10 cellular contexts compared by ENCODE assay signal in genomic region chr2:156192468-156192867, GRCh38.
A peak's percentile ranks its signal among the peaks of the same experiment; 100 is the strongest.
DNase-seq lines count a peak whose midpoint lies in the region; ATAC-seq, FAIRE-seq and TF ChIP-seq lines count a peak whose summit lies in the region.
"Had no signal": no experiment of that assay in that cellular context is flagged by ENCODE, and none has a peak within 500 bp of the region (broad histone marks: within the 10 kb centered on the region; RNA-seq: fewer than 3 reads in every experiment).

No MANE protein-coding gene starts in this region.

- no peak overlapping the region for H3K9ac ChIP-seq in keratinocyte (ENCODE audit: control insufficient read depth, extremely low read depth, insufficient read depth, low read length)

- ATAC-seq in GM21576 (IDR thresholded peaks at IDR 0.05; ENCODE audit: unreplicated experiment) (peak; percentile 69), GM21717 (IDR thresholded peaks at IDR 0.05; ENCODE audit: unreplicated experiment) (no peak)

- H3K36me3 ChIP-seq in PC-9 (ENCODE audit: low read depth) (no peaks in the 10 kb centered on the region), keratinocyte (ENCODE audit: control insufficient read depth in 2 of 2, extremely low read depth in 1 of 2, insufficient read depth in 2 of 2, low read length in 2 of 2) (no peaks in the 10 kb centered on the region)

- H3K4me3 ChIP-seq in PC-9 = no peak overlapping the region
- no peak overlapping the region for H3K4me3 ChIP-seq in keratinocyte (ENCODE audit: control insufficient read depth in 2 of 3, extremely low read depth in 1 of 3, insufficient read depth in 2 of 3, low read depth in 1 of 3, low read length in 3 of 3)

- H2AFZ ChIP-seq in PC-9 (no peak overlapping the region), keratinocyte (ENCODE audit: control insufficient read depth, low read length) (no peak overlapping the region)

- no peaks in the 10 kb centered on the region for H3K9me1 ChIP-seq in keratinocyte (ENCODE audit: control insufficient read depth, extremely low read depth, insufficient read depth, low read length)

- POLR2A ChIA-PET in PC-9 (lab: Charles Lee; ENCODE audit: unreplicated experiment) = no interaction called here

- H3K9me3 ChIP-seq in PC-9 (ENCODE audit: insufficient read depth, low read depth) = no peaks in the 10 kb centered on the region
- H3K9me3 ChIP-seq in keratinocyte (ENCODE audit: control insufficient read depth, low read depth, low read length) = no peaks in the 10 kb centered on the region

- no peaks in the 10 kb centered on the region for H3F3A ChIP-seq in PC-9 (ENCODE audit: insufficient read depth, low read depth)

- H4K20me1 ChIP-seq in PC-9 (ENCODE audit: insufficient read depth) (no peaks in the 10 kb centered on the region), keratinocyte (ENCODE audit: control insufficient read depth, extremely low read depth, insufficient read depth, low read length) (no peaks in the 10 kb centered on the region)

- DNase-seq in PC-9 (no peak), keratinocyte (ENCODE audit: low read depth, low spot score) (no peak), NCI-H226 (no peak), NK-92 (lab: John Stamatoyannopoulos, UW; ENCODE audit: unreplicated experiment) (no peak), C1 segment of cervical spinal cord (lab: John Stamatoyannopoulos, UW) (no peak)
- DNase-seq: NCI-H510A treated with DMSO at 0.1 percent for 48 hours, substantia nigra had no signal

- H3K27me3 ChIP-seq in PC-9 (ENCODE audit: insufficient read depth, low read depth) (no peaks in the 10 kb centered on the region), keratinocyte (ENCODE audit: control insufficient read depth, extremely low read depth, insufficient read depth, low read length) (no peaks in the 10 kb centered on the region)

- H3K4me2 ChIP-seq in PC-9 = no peak overlapping the region
- no peak overlapping the region for H3K4me2 ChIP-seq in keratinocyte (ENCODE audit: control insufficient read depth, extremely low read depth, insufficient read depth, low read depth, low read length)

- CTCF ChIA-PET in PC-9 (lab: Charles Lee) = no interaction called here

- BruUV-seq in PC-9 (replicated peaks; lab: Mats Ljungman, UMichigan) = no TSS peak

- H3K4me1 ChIP-seq in PC-9 (replicated peaks; ENCODE audit: insufficient read depth) = no peaks in the 10 kb centered on the region
- H3K4me1 ChIP-seq in keratinocyte (ENCODE audit: control insufficient read depth, extremely low read depth, insufficient read depth, low read length) = no peaks in the 10 kb centered on the region

- FAIRE-seq in keratinocyte (lab: Jason Lieb, UNC) = no peak

- H3K79me2 ChIP-seq in PC-9 (ENCODE audit: low read depth) (no peaks in the 10 kb centered on the region), keratinocyte (ENCODE audit: control insufficient read depth, insufficient read depth, low read length) (no peaks in the 10 kb centered on the region)

- H3K9me2 ChIP-seq in PC-9 (ENCODE audit: insufficient read depth) = no peaks in the 10 kb centered on the region

- H3K27ac ChIP-seq in PC-9 (no peak overlapping the region), keratinocyte (ENCODE audit: control insufficient read depth, insufficient read depth, low read length) (no peak overlapping the region)

- intact Hi-C loops in PC-9 (cut with micrococcal nuclease; ENCODE audit: unreplicated experiment) = no loop called here

- dilution Hi-C loops in keratinocyte (cut with MboI; ENCODE audit: extremely low pct_ligation_motif_present, low sequenced_read_pairs) = no loop called here

- peak; percentile 20; the same call in 1 of the 3 replicates for TF ChIP-seq CTCF in GM12872 (IDR thresholded peaks at IDR 0.05; ENCODE audit: insufficient read depth, low read depth, low read length)
- peak; percentile 25; the same call in 1 of the 2 replicates for TF ChIP-seq CTCF in PC-9 (conservative IDR thresholded peaks at IDR 0.05)
- peak in 2 of 3 experiments; percentile 30 to 34 for TF ChIP-seq CTCF in keratinocyte (optimal IDR thresholded peaks at IDR 0.05 in 1 of 3, IDR thresholded peaks at IDR 0.05 in 1 of 3, conservative IDR thresholded peaks at IDR 0.05 in 1 of 3; ENCODE audit: extremely low read depth in 1 of 3, insufficient read depth in 2 of 3, low read length in 3 of 3)
